ENCODE assay signal across 1 cellular context in the genomic region with DNA sequence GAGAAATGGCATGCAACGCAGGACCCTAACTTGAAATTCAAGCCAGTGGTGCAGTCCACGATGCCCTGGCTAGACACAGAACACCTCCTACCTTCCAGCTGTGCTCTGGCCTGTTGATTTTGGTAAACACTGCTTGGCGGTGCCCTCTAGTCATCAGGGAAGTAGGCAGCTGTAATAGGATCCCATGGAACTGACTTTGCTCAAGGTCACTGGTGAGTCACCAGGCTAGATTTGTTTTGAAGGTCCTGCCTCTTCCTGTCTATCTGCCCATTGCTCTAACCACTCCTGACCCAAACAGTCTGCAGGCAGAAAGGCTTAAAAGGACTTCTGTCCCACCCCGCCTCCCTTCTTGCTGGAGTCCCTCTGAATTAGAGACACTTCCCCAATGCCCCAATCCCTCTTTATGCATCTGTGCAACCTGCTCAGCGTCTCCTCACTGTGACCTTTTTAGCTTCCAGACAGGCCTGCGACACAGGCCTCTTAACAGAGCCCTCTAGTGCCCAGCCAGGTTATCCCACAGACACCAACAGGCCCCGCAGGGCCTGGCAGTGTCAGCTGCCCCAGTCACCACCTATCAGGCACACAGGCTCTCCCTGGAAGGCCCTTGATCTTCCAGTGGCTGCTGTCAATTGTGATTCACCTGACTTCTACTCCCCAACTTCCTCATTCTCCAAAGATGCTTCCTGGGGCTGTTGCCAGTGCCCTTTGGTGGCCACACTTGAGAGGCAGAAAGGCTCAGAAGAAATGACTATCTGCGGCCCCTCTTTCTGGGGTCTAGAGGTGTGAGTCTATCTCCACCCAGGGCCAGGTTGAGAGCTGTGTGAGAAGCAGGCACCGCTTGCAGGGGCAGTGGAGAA.
A peak's percentile ranks its signal among the peaks of the same experiment; 100 is the strongest.
TF ChIP-seq lines count a peak whose summit lies in the region.

No MANE protein-coding gene starts in this region.

TF ChIP-seq in K562, 482 proteins besides CTCF, POLR2A, EP300 and RAD21 (continued from another document and continues in another):
- TF ChIP-seq HDAC2 (IDR thresholded peaks at IDR 0.05) (0 out of 2 replicates have a peak, but pooled peaks have one; percentile 50), OTX1 (CRISPR knock-in tag; IDR thresholded peaks at IDR 0.05) (no peak), DACH1 (IDR thresholded peaks at IDR 0.05; ENCODE audit: partially characterized antibody) (no peak), SRSF7 (optimal IDR thresholded peaks at IDR 0.05; ENCODE audit: low read depth, low read length) (no peak), ZNF717 (CRISPR knock-in tag; IDR thresholded peaks at IDR 0.05) (no peak), ZNF280A (IDR thresholded peaks at IDR 0.05; ENCODE audit: low read depth, partially characterized antibody) (no peak), ZNF778 (CRISPR knock-in tag; IDR thresholded peaks at IDR 0.05) (no peak), DPF2 (IDR thresholded peaks at IDR 0.05) (peak; percentile 55), ZBTB17 (CRISPR knock-in tag; IDR thresholded peaks at IDR 0.05) (no peak), KAT7 (CRISPR knock-in tag; IDR thresholded peaks at IDR 0.05; ENCODE audit: borderline replicate concordance) (no peak), CTBP1 (IDR thresholded peaks at IDR 0.05; ENCODE audit: borderline replicate concordance) (peak; percentile 54), CSDE1 (IDR thresholded peaks at IDR 0.05) (no peak), ZBTB43 (CRISPR knock-in tag; IDR thresholded peaks at IDR 0.05) (no peak), ERF (CRISPR knock-in tag; IDR thresholded peaks at IDR 0.05) (no peak), ZNF830 (CRISPR knock-in tag; IDR thresholded peaks at IDR 0.05) (no peak), STAT5A (IDR thresholded peaks at IDR 0.05; ENCODE audit: borderline replicate concordance, low read length) (no peak), KLF6 (CRISPR knock-in tag; IDR thresholded peaks at IDR 0.05; ENCODE audit: borderline replicate concordance) (no peak), SP1 (CRISPR knock-in tag; IDR thresholded peaks at IDR 0.05) (no peak), ZKSCAN8 (CRISPR knock-in tag; IDR thresholded peaks at IDR 0.05) (no peak), MAX (CRISPR knock-in tag; IDR thresholded peaks at IDR 0.05) (no peak), KDM4B (IDR thresholded peaks at IDR 0.05; ENCODE audit: borderline replicate concordance in 2 of 2, low read depth in 1 of 2) (no peak), RUNX1 (IDR thresholded peaks at IDR 0.05; ENCODE audit: low read depth) (no peak), ARHGAP35 (IDR thresholded peaks at IDR 0.05; ENCODE audit: partially characterized antibody) (no peak), ZKSCAN1 (IDR thresholded peaks at IDR 0.05; ENCODE audit: low read depth, low read length) (no peak)
- TF ChIP-seq, protein P1, sequence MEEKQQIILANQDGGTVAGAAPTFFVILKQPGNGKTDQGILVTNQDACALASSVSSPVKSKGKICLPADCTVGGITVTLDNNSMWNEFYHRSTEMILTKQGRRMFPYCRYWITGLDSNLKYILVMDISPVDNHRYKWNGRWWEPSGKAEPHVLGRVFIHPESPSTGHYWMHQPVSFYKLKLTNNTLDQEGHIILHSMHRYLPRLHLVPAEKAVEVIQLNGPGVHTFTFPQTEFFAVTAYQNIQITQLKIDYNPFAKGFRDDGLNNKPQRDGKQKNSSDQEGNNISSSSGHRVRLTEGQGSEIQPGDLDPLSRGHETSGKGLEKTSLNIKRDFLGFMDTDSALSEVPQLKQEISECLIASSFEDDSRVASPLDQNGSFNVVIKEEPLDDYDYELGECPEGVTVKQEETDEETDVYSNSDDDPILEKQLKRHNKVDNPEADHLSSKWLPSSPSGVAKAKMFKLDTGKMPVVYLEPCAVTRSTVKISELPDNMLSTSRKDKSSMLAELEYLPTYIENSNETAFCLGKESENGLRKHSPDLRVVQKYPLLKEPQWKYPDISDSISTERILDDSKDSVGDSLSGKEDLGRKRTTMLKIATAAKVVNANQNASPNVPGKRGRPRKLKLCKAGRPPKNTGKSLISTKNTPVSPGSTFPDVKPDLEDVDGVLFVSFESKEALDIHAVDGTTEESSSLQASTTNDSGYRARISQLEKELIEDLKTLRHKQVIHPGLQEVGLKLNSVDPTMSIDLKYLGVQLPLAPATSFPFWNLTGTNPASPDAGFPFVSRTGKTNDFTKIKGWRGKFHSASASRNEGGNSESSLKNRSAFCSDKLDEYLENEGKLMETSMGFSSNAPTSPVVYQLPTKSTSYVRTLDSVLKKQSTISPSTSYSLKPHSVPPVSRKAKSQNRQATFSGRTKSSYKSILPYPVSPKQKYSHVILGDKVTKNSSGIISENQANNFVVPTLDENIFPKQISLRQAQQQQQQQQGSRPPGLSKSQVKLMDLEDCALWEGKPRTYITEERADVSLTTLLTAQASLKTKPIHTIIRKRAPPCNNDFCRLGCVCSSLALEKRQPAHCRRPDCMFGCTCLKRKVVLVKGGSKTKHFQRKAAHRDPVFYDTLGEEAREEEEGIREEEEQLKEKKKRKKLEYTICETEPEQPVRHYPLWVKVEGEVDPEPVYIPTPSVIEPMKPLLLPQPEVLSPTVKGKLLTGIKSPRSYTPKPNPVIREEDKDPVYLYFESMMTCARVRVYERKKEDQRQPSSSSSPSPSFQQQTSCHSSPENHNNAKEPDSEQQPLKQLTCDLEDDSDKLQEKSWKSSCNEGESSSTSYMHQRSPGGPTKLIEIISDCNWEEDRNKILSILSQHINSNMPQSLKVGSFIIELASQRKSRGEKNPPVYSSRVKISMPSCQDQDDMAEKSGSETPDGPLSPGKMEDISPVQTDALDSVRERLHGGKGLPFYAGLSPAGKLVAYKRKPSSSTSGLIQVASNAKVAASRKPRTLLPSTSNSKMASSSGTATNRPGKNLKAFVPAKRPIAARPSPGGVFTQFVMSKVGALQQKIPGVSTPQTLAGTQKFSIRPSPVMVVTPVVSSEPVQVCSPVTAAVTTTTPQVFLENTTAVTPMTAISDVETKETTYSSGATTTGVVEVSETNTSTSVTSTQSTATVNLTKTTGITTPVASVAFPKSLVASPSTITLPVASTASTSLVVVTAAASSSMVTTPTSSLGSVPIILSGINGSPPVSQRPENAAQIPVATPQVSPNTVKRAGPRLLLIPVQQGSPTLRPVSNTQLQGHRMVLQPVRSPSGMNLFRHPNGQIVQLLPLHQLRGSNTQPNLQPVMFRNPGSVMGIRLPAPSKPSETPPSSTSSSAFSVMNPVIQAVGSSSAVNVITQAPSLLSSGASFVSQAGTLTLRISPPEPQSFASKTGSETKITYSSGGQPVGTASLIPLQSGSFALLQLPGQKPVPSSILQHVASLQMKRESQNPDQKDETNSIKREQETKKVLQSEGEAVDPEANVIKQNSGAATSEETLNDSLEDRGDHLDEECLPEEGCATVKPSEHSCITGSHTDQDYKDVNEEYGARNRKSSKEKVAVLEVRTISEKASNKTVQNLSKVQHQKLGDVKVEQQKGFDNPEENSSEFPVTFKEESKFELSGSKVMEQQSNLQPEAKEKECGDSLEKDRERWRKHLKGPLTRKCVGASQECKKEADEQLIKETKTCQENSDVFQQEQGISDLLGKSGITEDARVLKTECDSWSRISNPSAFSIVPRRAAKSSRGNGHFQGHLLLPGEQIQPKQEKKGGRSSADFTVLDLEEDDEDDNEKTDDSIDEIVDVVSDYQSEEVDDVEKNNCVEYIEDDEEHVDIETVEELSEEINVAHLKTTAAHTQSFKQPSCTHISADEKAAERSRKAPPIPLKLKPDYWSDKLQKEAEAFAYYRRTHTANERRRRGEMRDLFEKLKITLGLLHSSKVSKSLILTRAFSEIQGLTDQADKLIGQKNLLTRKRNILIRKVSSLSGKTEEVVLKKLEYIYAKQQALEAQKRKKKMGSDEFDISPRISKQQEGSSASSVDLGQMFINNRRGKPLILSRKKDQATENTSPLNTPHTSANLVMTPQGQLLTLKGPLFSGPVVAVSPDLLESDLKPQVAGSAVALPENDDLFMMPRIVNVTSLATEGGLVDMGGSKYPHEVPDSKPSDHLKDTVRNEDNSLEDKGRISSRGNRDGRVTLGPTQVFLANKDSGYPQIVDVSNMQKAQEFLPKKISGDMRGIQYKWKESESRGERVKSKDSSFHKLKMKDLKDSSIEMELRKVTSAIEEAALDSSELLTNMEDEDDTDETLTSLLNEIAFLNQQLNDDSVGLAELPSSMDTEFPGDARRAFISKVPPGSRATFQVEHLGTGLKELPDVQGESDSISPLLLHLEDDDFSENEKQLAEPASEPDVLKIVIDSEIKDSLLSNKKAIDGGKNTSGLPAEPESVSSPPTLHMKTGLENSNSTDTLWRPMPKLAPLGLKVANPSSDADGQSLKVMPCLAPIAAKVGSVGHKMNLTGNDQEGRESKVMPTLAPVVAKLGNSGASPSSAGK (IDR thresholded peaks at IDR 0.05) = no peak
- TF ChIP-seq, protein P2, sequence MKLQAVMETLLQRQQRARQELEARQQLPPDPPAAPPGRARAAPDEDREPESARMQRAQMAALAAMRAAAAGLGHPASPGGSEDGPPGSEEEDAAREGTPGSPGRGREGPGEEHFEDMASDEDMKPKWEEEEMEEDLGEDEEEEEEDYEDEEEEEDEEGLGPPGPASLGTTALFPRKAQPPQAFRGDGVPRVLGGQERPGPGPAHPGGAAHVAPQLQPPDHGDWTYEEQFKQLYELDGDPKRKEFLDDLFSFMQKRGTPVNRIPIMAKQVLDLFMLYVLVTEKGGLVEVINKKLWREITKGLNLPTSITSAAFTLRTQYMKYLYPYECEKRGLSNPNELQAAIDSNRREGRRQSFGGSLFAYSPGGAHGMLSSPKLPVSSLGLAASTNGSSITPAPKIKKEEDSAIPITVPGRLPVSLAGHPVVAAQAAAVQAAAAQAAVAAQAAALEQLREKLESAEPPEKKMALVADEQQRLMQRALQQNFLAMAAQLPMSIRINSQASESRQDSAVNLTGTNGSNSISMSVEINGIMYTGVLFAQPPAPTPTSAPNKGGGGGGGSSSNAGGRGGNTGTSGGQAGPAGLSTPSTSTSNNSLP (IDR thresholded peaks at IDR 0.05; ENCODE audit: borderline replicate concordance, low read depth, low read length) = no peak
- TF ChIP-seq, protein P3, sequence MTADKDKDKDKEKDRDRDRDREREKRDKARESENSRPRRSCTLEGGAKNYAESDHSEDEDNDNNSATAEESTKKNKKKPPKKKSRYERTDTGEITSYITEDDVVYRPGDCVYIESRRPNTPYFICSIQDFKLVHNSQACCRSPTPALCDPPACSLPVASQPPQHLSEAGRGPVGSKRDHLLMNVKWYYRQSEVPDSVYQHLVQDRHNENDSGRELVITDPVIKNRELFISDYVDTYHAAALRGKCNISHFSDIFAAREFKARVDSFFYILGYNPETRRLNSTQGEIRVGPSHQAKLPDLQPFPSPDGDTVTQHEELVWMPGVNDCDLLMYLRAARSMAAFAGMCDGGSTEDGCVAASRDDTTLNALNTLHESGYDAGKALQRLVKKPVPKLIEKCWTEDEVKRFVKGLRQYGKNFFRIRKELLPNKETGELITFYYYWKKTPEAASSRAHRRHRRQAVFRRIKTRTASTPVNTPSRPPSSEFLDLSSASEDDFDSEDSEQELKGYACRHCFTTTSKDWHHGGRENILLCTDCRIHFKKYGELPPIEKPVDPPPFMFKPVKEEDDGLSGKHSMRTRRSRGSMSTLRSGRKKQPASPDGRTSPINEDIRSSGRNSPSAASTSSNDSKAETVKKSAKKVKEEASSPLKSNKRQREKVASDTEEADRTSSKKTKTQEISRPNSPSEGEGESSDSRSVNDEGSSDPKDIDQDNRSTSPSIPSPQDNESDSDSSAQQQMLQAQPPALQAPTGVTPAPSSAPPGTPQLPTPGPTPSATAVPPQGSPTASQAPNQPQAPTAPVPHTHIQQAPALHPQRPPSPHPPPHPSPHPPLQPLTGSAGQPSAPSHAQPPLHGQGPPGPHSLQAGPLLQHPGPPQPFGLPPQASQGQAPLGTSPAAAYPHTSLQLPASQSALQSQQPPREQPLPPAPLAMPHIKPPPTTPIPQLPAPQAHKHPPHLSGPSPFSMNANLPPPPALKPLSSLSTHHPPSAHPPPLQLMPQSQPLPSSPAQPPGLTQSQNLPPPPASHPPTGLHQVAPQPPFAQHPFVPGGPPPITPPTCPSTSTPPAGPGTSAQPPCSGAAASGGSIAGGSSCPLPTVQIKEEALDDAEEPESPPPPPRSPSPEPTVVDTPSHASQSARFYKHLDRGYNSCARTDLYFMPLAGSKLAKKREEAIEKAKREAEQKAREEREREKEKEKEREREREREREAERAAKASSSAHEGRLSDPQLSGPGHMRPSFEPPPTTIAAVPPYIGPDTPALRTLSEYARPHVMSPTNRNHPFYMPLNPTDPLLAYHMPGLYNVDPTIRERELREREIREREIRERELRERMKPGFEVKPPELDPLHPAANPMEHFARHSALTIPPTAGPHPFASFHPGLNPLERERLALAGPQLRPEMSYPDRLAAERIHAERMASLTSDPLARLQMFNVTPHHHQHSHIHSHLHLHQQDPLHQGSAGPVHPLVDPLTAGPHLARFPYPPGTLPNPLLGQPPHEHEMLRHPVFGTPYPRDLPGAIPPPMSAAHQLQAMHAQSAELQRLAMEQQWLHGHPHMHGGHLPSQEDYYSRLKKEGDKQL (CRISPR knock-in tag; IDR thresholded peaks at IDR 0.05; ENCODE audit: borderline replicate concordance) = no peak
- TF ChIP-seq, protein P4, sequence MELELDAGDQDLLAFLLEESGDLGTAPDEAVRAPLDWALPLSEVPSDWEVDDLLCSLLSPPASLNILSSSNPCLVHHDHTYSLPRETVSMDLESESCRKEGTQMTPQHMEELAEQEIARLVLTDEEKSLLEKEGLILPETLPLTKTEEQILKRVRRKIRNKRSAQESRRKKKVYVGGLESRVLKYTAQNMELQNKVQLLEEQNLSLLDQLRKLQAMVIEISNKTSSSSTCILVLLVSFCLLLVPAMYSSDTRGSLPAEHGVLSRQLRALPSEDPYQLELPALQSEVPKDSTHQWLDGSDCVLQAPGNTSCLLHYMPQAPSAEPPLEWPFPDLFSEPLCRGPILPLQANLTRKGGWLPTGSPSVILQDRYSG (tag; conservative IDR thresholded peaks at IDR 0.05; ENCODE audit: low read depth) = no peak
